In genomic region chr9:78909566-78909965, GRCh38 we compare ENCODE assay signal across 21 cellular contexts.
"Had no signal": no experiment of that assay in that cellular context is flagged by ENCODE, and none has a peak within 500 bp of the region (broad histone marks: within the 10 kb centered on the region; RNA-seq: fewer than 3 reads in every experiment).

No MANE protein-coding gene starts in this region.

- H3K4me3 ChIP-seq: ascending aorta, esophagus squamous epithelium, lower lobe of right lung, upper lobe of right lung had no signal

- H3K4me3 Mint-ChIP-seq: activated CD4-positive, alpha-beta T cell treated with anti-CD3 and anti-CD28 coated beads, Interleukin-2, amount 10 ng/mL, durations not matched to agents 7 days and 5 days; activated T-cell treated with anti-CD3 and anti-CD28 coated beads, Interleukin-2, amount 50 U/mL, for 4 hours; natural killer cell; T-helper 1 cell treated with Interleukin-12 subunit alpha and Interleukin-12 subunit beta and Interleukin-4 antibody, amounts not matched to agents 30 μg/mL and 1 μg/mL, for 36 hours had no signal

- H3K27me3 Mint-ChIP-seq: activated CD4-positive, alpha-beta T cell treated with anti-CD3 and anti-CD28 coated beads, Interleukin-2, amount 10 ng/mL, durations not matched to agents 7 days and 5 days had no signal

- H3K9me3 Mint-ChIP-seq: activated CD4-positive, alpha-beta T cell treated with anti-CD3 and anti-CD28 coated beads, Interleukin-2, amount 10 ng/mL, durations not matched to agents 7 days and 5 days had no signal

- H3K4me1 Mint-ChIP-seq: activated CD4-positive, alpha-beta T cell treated with anti-CD3 and anti-CD28 coated beads, Interleukin-2, amount 10 ng/mL, durations not matched to agents 7 days and 5 days; natural killer cell had no signal

- H3K36me3 ChIP-seq: ascending aorta, esophagus squamous epithelium, lower lobe of right lung, upper lobe of right lung had no signal

- H3K27me3 ChIP-seq: ascending aorta, esophagus squamous epithelium, foreskin keratinocyte, upper lobe of right lung had no signal

- DNase-seq: activated CD4-positive, alpha-beta T cell treated with anti-CD3 and anti-CD28 coated beads, Interleukin-2, amount 10 ng/mL, durations not matched to agents 7 days and 5 days; activated CD8-positive, alpha-beta memory T cell treated with anti-CD3 and anti-CD28 coated beads, Interleukin-2, amount 50 U/mL, for 4 hours; activated effector memory CD4-positive, alpha-beta T cell treated with anti-CD3 and anti-CD28 coated beads, Interleukin-2, amount 50 U/mL, for 16 hours; activated naive CD4-positive, alpha-beta T cell treated with anti-CD3 and anti-CD28 coated beads, Interleukin-2, amount 50 U/mL, for 16 hours; activated T-cell treated with anti-CD3 and anti-CD28 coated beads, Interleukin-2, amount 50 U/mL, for 4 hours; dermis blood vessel endothelial cell; effector memory CD4-positive, alpha-beta T cell; esophagus squamous epithelium; foreskin keratinocyte; glutamatergic neuron; hippocampal formation; islet precursor cell; lower lobe of right lung; natural killer cell; stimulated activated naive CD4-positive, alpha-beta T cell; upper lobe of right lung had no signal

- H3K27ac Mint-ChIP-seq: activated CD4-positive, alpha-beta T cell treated with anti-CD3 and anti-CD28 coated beads, Interleukin-2, amount 10 ng/mL, durations not matched to agents 7 days and 5 days; natural killer cell; T-helper 1 cell treated with Interleukin-12 subunit alpha and Interleukin-12 subunit beta and Interleukin-4 antibody, amounts not matched to agents 30 μg/mL and 1 μg/mL, for 36 hours had no signal

- H3K4me1 ChIP-seq: ascending aorta, esophagus squamous epithelium, foreskin keratinocyte, lower lobe of right lung, parathyroid adenoma, upper lobe of right lung had no signal

- H3K36me3 Mint-ChIP-seq: natural killer cell had no signal

- ATAC-seq: activated CD4-positive, CD25-positive, alpha-beta regulatory T cell treated with anti-CD3 and anti-CD28 coated beads, Interleukin-2, amount 50 U/mL, for 24 hours; activated T-cell treated with anti-CD3 and anti-CD28 coated beads, Interleukin-2, amount 50 U/mL, for 4 hours; foreskin keratinocyte; lower lobe of right lung; natural killer cell; sciatic nerve; upper lobe of right lung had no signal

- H3K9me3 ChIP-seq: ascending aorta, esophagus squamous epithelium, lower lobe of right lung, upper lobe of right lung had no signal

- H3K9ac ChIP-seq: parathyroid adenoma had no signal
